In genomic region chr22:31212783-31213626, GRCh38 we compare ENCODE assay signal across 8 cellular contexts. TPM values are rescaled to one million over a fixed set of nuclear protein-coding genes. Genes with fewer than 3 reads are reported as not detected.
DNase-seq lines count a peak whose midpoint lies in the region; ATAC-seq and TF ChIP-seq lines count a peak whose summit lies in the region.

No MANE protein-coding gene starts in this region.

- peaks cover 55% of the 10 kb centered on the region for H3K79me2 ChIP-seq in DOHH2 (ENCODE audit: control insufficient read depth, low read length)
- peaks cover 8% of the 10 kb centered on the region; the same call in 1 of the 2 replicates for H3K79me2 ChIP-seq in PC-9 (ENCODE audit: low read depth)
- H3K79me2 ChIP-seq in parathyroid adenoma, result peaks cover 13% of the 10 kb centered on the region

- TSS peak; percentile 42 for BruUV-seq in PC-9 (replicated peaks; lab: Mats Ljungman, UMichigan)

- H4K20me1 ChIP-seq in DOHH2 (ENCODE audit: control insufficient read depth, insufficient read depth, low read depth, low read length) (no peaks in the 10 kb centered on the region; the same call in 1 of the 2 replicates), PC-9 (ENCODE audit: insufficient read depth) (peaks cover 3% of the 10 kb centered on the region; the same call in 1 of the 2 replicates)

- H3K9ac ChIP-seq in endodermal cell (ENCODE audit: extremely low read depth, low read length, poor library complexity, severe bottlenecking) (peak overlapping the region; percentile 73), parathyroid adenoma (peak overlapping the region; percentile 37)

- no peaks in the 10 kb centered on the region for H3K9me3 ChIP-seq in DOHH2 (ENCODE audit: control insufficient read depth, insufficient read depth, low read length)
- no peaks in the 10 kb centered on the region for H3K9me3 ChIP-seq in PC-9 (ENCODE audit: insufficient read depth, low read depth)
- no peaks in the 10 kb centered on the region for H3K9me3 ChIP-seq in endodermal cell (ENCODE audit: control insufficient read depth, low read length)
- H3K9me3 ChIP-seq in parathyroid adenoma (ENCODE audit: control insufficient read depth, low read length), result no peaks in the 10 kb centered on the region

- DNase-seq in PC-9 (no peak), endodermal cell (peak; percentile 61), cortex of kidney (lab: John Stamatoyannopoulos, UW) (no peak), NCI-H345 treated with DMSO at 0.1 percent for 48 hours (lab: John Stamatoyannopoulos, UW; ENCODE audit: unreplicated experiment) (no peak)

- peak overlapping the region; percentile 90 for H3K27ac Mint-ChIP-seq in endodermal cell

- peak overlapping the region; percentile 88 for H3K4me3 Mint-ChIP-seq in endodermal cell

- peaks cover 6% of the 10 kb centered on the region for H3K36me3 Mint-ChIP-seq in endodermal cell (ENCODE audit: low read depth)

- H3K36me3 ChIP-seq in DOHH2 (ENCODE audit: control insufficient read depth, low read length), result peaks cover 20% of the 10 kb centered on the region
- H3K36me3 ChIP-seq in PC-9 (ENCODE audit: low read depth), result no peaks in the 10 kb centered on the region
- H3K36me3 ChIP-seq in endodermal cell (ENCODE audit: control insufficient read depth, insufficient read depth, low read length), result no peaks in the 10 kb centered on the region
- H3K36me3 ChIP-seq in parathyroid adenoma (ENCODE audit: control insufficient read depth, insufficient read depth, low read length), result no peaks in the 10 kb centered on the region

- no peaks in the 10 kb centered on the region for H3K27me3 Mint-ChIP-seq in endodermal cell (ENCODE audit: insufficient read depth)

- H3K27ac ChIP-seq in DOHH2 (ENCODE audit: low read depth, low read length), result peak overlapping the region; percentile 24
- H3K27ac ChIP-seq in PC-9, result no peak overlapping the region
- no peak overlapping the region for H3K27ac ChIP-seq in endodermal cell (ENCODE audit: low read depth, low read length)
- H3K27ac ChIP-seq in parathyroid adenoma, result peak overlapping the region; percentile 75

- peaks cover 10% of the 10 kb centered on the region for H3K4me1 Mint-ChIP-seq in endodermal cell

- peaks cover 31% of the 10 kb centered on the region for H3K4me1 ChIP-seq in DOHH2 (ENCODE audit: control insufficient read depth, low read length)
- peaks cover 13% of the 10 kb centered on the region for H3K4me1 ChIP-seq in PC-9 (replicated peaks; ENCODE audit: insufficient read depth)
- no peaks in the 10 kb centered on the region for H3K4me1 ChIP-seq in endodermal cell (ENCODE audit: control insufficient read depth, insufficient read depth, low read length)
- H3K4me1 ChIP-seq in parathyroid adenoma, result peaks cover 9% of the 10 kb centered on the region

- intact Hi-C loops in PC-9 (cut with micrococcal nuclease; ENCODE audit: unreplicated experiment), result loop anchor here (1.0 to 10.0 kb wide), 3 partner anchors 41 to 108 kb away; partner anchors contain the start of gene SELENOM

- H3K9me2 ChIP-seq in DOHH2 (replicated peaks; ENCODE audit: control insufficient read depth, low read length) (no peaks in the 10 kb centered on the region), PC-9 (ENCODE audit: insufficient read depth) (no peaks in the 10 kb centered on the region)

- peak overlapping the region; percentile 86 for H3K4me2 ChIP-seq in DOHH2 (ENCODE audit: low read length)
- peak overlapping the region; percentile 77 for H3K4me2 ChIP-seq in PC-9
- H3K4me2 ChIP-seq in parathyroid adenoma (ENCODE audit: low read length), result peak overlapping the region; percentile 87

- H3K27me3 ChIP-seq in DOHH2 (ENCODE audit: control insufficient read depth, low read length) (no peaks in the 10 kb centered on the region), PC-9 (ENCODE audit: insufficient read depth, low read depth) (no peaks in the 10 kb centered on the region), endodermal cell (ENCODE audit: control insufficient read depth, insufficient read depth, low read length, poor library complexity, severe bottlenecking) (no peaks in the 10 kb centered on the region), parathyroid adenoma (ENCODE audit: control insufficient read depth, insufficient read depth, low read length) (no peaks in the 10 kb centered on the region)

- TF ChIP-seq CTCF in DOHH2 (IDR thresholded peaks at IDR 0.05; ENCODE audit: low read depth, low read length, poor library complexity, severe bottlenecking), result no peak
- no peak for TF ChIP-seq CTCF in PC-9 (conservative IDR thresholded peaks at IDR 0.05)
- TF ChIP-seq CTCF in endodermal cell (conservative IDR thresholded peaks at IDR 0.05), result no peak
- no peak for TF ChIP-seq CTCF in parathyroid adenoma (IDR thresholded peaks at IDR 0.05)

- ATAC-seq in HG03432 (IDR thresholded peaks at IDR 0.05; ENCODE audit: unreplicated experiment) (no peak), GM19328 (IDR thresholded peaks at IDR 0.05; ENCODE audit: unreplicated experiment) (no peak)

- POLR2A ChIA-PET in PC-9 (lab: Charles Lee; ENCODE audit: unreplicated experiment), result no interaction called here

- H3F3A ChIP-seq in DOHH2 (ENCODE audit: control insufficient read depth, insufficient read depth), result peaks cover 3% of the 10 kb centered on the region; the same call in 1 of the 2 replicates
- peaks cover 9% of the 10 kb centered on the region for H3F3A ChIP-seq in PC-9 (ENCODE audit: insufficient read depth, low read depth)

- CTCF ChIA-PET in PC-9 (lab: Charles Lee), result interaction anchor here (0.6 to 2.8 kb wide), 5 partner anchors 19 to 79 kb away, joined by 3 to 28 read pairs (median 4); partner anchors contain the start of gene PIK3IP1

- H2AFZ ChIP-seq in PC-9 (peak overlapping the region; percentile 97), parathyroid adenoma (peak overlapping the region; percentile 87)

- H3K9me3 Mint-ChIP-seq in endodermal cell, result no peaks in the 10 kb centered on the region

- 41 to 45% methylated on average over 6 to 11 of the region's 11 CpGs for WGBS in endodermal cell (ENCODE audit: insufficient coverage in 1 of 2, insufficient read length in 1 of 2), 2 experiments

- peak overlapping the region; percentile 86 for H3K4me3 ChIP-seq in DOHH2 (ENCODE audit: low read length)
- H3K4me3 ChIP-seq in PC-9, result peak overlapping the region; percentile 87
- peak overlapping the region; percentile 91 for H3K4me3 ChIP-seq in endodermal cell (ENCODE audit: low read length)
- peak overlapping the region; percentile 87 for H3K4me3 ChIP-seq in parathyroid adenoma (ENCODE audit: low read depth, low read length)

RNA-seq across cellular contexts. Expression of gene LIMK2, which starts 0.9 kb away (rescaled TPM):
- total RNA-seq in PC-9 (2021), result 32.8 and 42.5 TPM in 2 replicates
- total RNA-seq in endodermal cell, result 10 to 100 TPM; 41.4 to 42.2 TPM
- 26.5 TPM for polyA plus RNA-seq in endodermal cell (2013, experiment 1 of 2)
- 25.9 TPM for polyA plus RNA-seq in endodermal cell (2013, experiment 2 of 2)

RNA-seq across cellular contexts. Expression of gene RNF185, which starts 53.0 kb away (rescaled TPM):
- total RNA-seq in PC-9 (2021) (13.5 and 19.1 TPM in 2 replicates), endodermal cell (10 to 100 TPM; 18.9 to 21.7 TPM)
- polyA plus RNA-seq in endodermal cell (2013, experiment 1 of 2), result 30.3 TPM
- 28.4 TPM for polyA plus RNA-seq in endodermal cell (2013, experiment 2 of 2)

Comparison
In these comparisons a context has a peak if more than half of its experiments do, and no peak if none do; other contexts are left out.
1. H3K27ac ChIP-seq: peak in DOHH2 (single experiment) and parathyroid adenoma (single experiment); none in PC-9 (single experiment) and endodermal cell (single experiment).
2. Peak in every context shown above with its lines, with median percentiles within 50 percentile points of each other: H3K4me2 ChIP-seq and H3K4me3 ChIP-seq.